In genomic region chr21:32524010-32524719, GRCh38 we compare ENCODE assay signal across 12 cellular contexts.
DNase-seq lines count a peak whose midpoint lies in the region; ATAC-seq and TF ChIP-seq lines count a peak whose summit lies in the region.
"Had no signal": no experiment of that assay in that cellular context is flagged by ENCODE, and none has a peak within 500 bp of the region (broad histone marks: within the 10 kb centered on the region; RNA-seq: fewer than 3 reads in every experiment).

No MANE protein-coding gene starts in this region.

- no peaks in the 10 kb centered on the region for H3K9me2 ChIP-seq in GM23248 (ENCODE audit: insufficient read depth)

- peak overlapping the region; percentile 93 for H3K27ac ChIP-seq in GM23248
- peak overlapping the region in 3 of 4 donors; percentile 15 to 79 (median 26) for H3K27ac ChIP-seq in sigmoid colon

- intact Hi-C loops in left cardiac atrium (cut with DNase I) (loop anchor here in 1 of 2 donors (5.0 kb wide), 1 partner anchor 43 kb away; no protein-coding TSS in a partner anchor), sigmoid colon (cut with DNase I) (no loop called here)

- peak overlapping the region; percentile 49; the same call in 1 of the 2 replicates for H2AFZ ChIP-seq in GM23248

- 29 to 33% methylated on average over 8 of the region's 8 CpGs for WGBS in GM23248 (ENCODE audit: low coverage in 1 of 2, low lambda C conversion rate in 2 of 2, missing lambda C conversion rate in 2 of 2), 2 experiments
- 84 to 88% methylated on average over 8 of the region's 8 CpGs for WGBS in sigmoid colon, 2 donors

- no peaks in the 10 kb centered on the region for H4K20me1 ChIP-seq in GM23248 (ENCODE audit: insufficient read depth)

- peak; percentile 28 to 32 for ATAC-seq in left cardiac atrium
- no peak for ATAC-seq in GM21723 (IDR thresholded peaks at IDR 0.05; ENCODE audit: unreplicated experiment)
- no peak for ATAC-seq in GM19395 (IDR thresholded peaks at IDR 0.05; ENCODE audit: unreplicated experiment)

- no peaks in the 10 kb centered on the region for H3K79me2 ChIP-seq in GM23248 (ENCODE audit: insufficient read depth)

- DNase-seq in GM23248 (peak; percentile 90), amniotic stem cell (lab: John Stamatoyannopoulos, UW) (peak; percentile 50), left cardiac atrium (peak; percentile 76), sigmoid colon (peak; percentile 63), hypothalamus (lab: John Stamatoyannopoulos, UW) (no peak), COLO668 (lab: John Stamatoyannopoulos, UW; ENCODE audit: unreplicated experiment) (no peak)
- DNase-seq: activated CD4-positive, CD25-positive, alpha-beta regulatory T cell; DND-41; NCI-H774 had no signal

- peak overlapping the region; percentile 64 for H3K4me2 ChIP-seq in GM23248 (ENCODE audit: unreplicated experiment)

- peak overlapping the region; percentile 70 for H3K9ac ChIP-seq in GM23248

- H3F3A ChIP-seq in GM23248 (ENCODE audit: insufficient read depth), result peaks cover 32% of the 10 kb centered on the region

- no peaks in the 10 kb centered on the region for H3K27me3 ChIP-seq in GM23248 (replicated peaks; ENCODE audit: insufficient read depth)
- H3K27me3 ChIP-seq in sigmoid colon, result no peaks in the 10 kb centered on the region
- H3K27me3 ChIP-seq: adrenal gland had no signal

- TF ChIP-seq POLR2A in sigmoid colon (IDR thresholded peaks at IDR 0.05), result no peak

- H3K36me3 ChIP-seq in GM23248 (ENCODE audit: low read depth) (no peaks in the 10 kb centered on the region), sigmoid colon (no peaks in the 10 kb centered on the region)
- H3K36me3 ChIP-seq: adrenal gland had no signal

- TF ChIP-seq EP300 in sigmoid colon (IDR thresholded peaks at IDR 0.05), result no peak

- H3K4me1 ChIP-seq in GM23248 (ENCODE audit: insufficient read depth), result peaks cover 27% of the 10 kb centered on the region
- H3K4me1 ChIP-seq in sigmoid colon, result peaks cover 0 to 11% (median 5%) of the 10 kb centered on the region in 4 donors

- H3K9me3 ChIP-seq in GM23248 (ENCODE audit: low read depth) (no peaks in the 10 kb centered on the region), sigmoid colon (no peaks in the 10 kb centered on the region)
- H3K9me3 ChIP-seq: adrenal gland had no signal

- no peak for TF ChIP-seq CTCF in sigmoid colon (IDR thresholded peaks at IDR 0.05)

- in situ Hi-C loops in GM23248 (cut with MboI), result no loop called here

- H3K4me3 ChIP-seq in GM23248 (no peak overlapping the region), sigmoid colon (no peak overlapping the region)
- H3K4me3 ChIP-seq: adrenal gland had no signal

Comparison
In these comparisons a context has a peak if more than half of its experiments do, and no peak if none do; other contexts are left out.
1. DNase-seq: peak in GM23248 (single experiment), amniotic stem cell (single experiment), left cardiac atrium (single experiment) and sigmoid colon (single experiment); none in hypothalamus (0 of 51) and COLO668 (single experiment).
2. ATAC-seq: peak in left cardiac atrium (2 of 2); none in GM21723 (single experiment) and GM19395 (single experiment).